In genomic region chr1:248857201-248857600, GRCh38 we compare ENCODE assay signal across 8 cellular contexts. TPM values are rescaled to one million over a fixed set of nuclear protein-coding genes. Genes with fewer than 3 reads are reported as not detected.
A peak's percentile ranks its signal among the peaks of the same experiment; 100 is the strongest.
DNase-seq lines count a peak whose midpoint lies in the region; ATAC-seq and TF ChIP-seq lines count a peak whose summit lies in the region.

No MANE protein-coding gene starts in this region.

- H3K36me3 ChIP-seq in PC-3 (ENCODE audit: low read depth, low read length) (peaks cover 28% of the 10 kb centered on the region), endodermal cell (ENCODE audit: control insufficient read depth, insufficient read depth, low read length) (peaks cover 29% of the 10 kb centered on the region), rectal smooth muscle tissue (ENCODE audit: control insufficient read depth, insufficient read depth, low read length) (peaks cover 6% of the 10 kb centered on the region)

- H3K9ac ChIP-seq in PC-3 (ENCODE audit: low read length): peak overlapping the region; percentile 88
- H3K9ac ChIP-seq in endodermal cell (ENCODE audit: extremely low read depth, low read length, poor library complexity, severe bottlenecking): no peak overlapping the region
- no peak overlapping the region for H3K9ac ChIP-seq in rectal smooth muscle tissue (ENCODE audit: low read length)

- H3K27me3 ChIP-seq in PC-3 (ENCODE audit: low read length): no peaks in the 10 kb centered on the region
- H3K27me3 ChIP-seq in endodermal cell (ENCODE audit: control insufficient read depth, insufficient read depth, low read length, poor library complexity, severe bottlenecking): peaks cover 22% of the 10 kb centered on the region
- no peaks in the 10 kb centered on the region for H3K27me3 ChIP-seq in rectal smooth muscle tissue (ENCODE audit: control insufficient read depth, insufficient read depth, low read length)

- peak overlapping the region; percentile 91; the same call in 1 of the 2 replicates for H2AFZ ChIP-seq in PC-3 (ENCODE audit: low read length)

- peak overlapping the region; percentile 89 for H3K4me2 ChIP-seq in PC-3 (ENCODE audit: low read length)

- H3K9me3 Mint-ChIP-seq in endodermal cell: no peaks in the 10 kb centered on the region

- TF ChIP-seq CTCF in PC-3 (conservative IDR thresholded peaks at IDR 0.05; ENCODE audit: low read depth, low read length): no peak
- TF ChIP-seq CTCF in endodermal cell (conservative IDR thresholded peaks at IDR 0.05): no peak

- H3K4me1 ChIP-seq in PC-3 (ENCODE audit: insufficient read depth, low read length) (peaks cover 30% of the 10 kb centered on the region), endodermal cell (ENCODE audit: control insufficient read depth, insufficient read depth, low read length) (no peaks in the 10 kb centered on the region), rectal smooth muscle tissue (ENCODE audit: control insufficient read depth, insufficient read depth, low read length) (peaks cover 9% of the 10 kb centered on the region)

- POLR2A ChIA-PET in PC-3 (lab: Charles Lee; ENCODE audit: unreplicated experiment): no interaction called here

- DNase-seq in DMS53 (lab: John Stamatoyannopoulos, UW) (peak; percentile 25), DMS53 treated with DMSO at 0.1 percent for 48 hours (lab: John Stamatoyannopoulos, UW; ENCODE audit: unreplicated experiment) (no peak), PC-3 (no peak), endodermal cell (peak; percentile 45), 8988T (no peak), DMS114 treated with DMSO at 0.1 percent for 48 hours (lab: John Stamatoyannopoulos, UW; ENCODE audit: unreplicated experiment) (no peak), NCI-H187 (lab: John Stamatoyannopoulos, UW) (no peak)

- H3K27me3 Mint-ChIP-seq in endodermal cell (ENCODE audit: insufficient read depth): peaks cover 23% of the 10 kb centered on the region

- peaks cover 31% of the 10 kb centered on the region for H3K79me2 ChIP-seq in PC-3 (ENCODE audit: low read length)

- peak overlapping the region; percentile 76 for H3K4me3 Mint-ChIP-seq in endodermal cell

- no peaks in the 10 kb centered on the region for H3F3A ChIP-seq in PC-3 (ENCODE audit: low read length, unreplicated experiment)

- H4K20me1 ChIP-seq in PC-3 (ENCODE audit: low read length): no peaks in the 10 kb centered on the region

- WGBS in endodermal cell (ENCODE audit: insufficient coverage in 1 of 2, insufficient read length in 1 of 2), 2 experiments: 91% methylated on average over 6 of the region's 7 CpGs; no CpG with 5 or more reads in 1 of the 2 experiments

- CTCF ChIA-PET in PC-3 (lab: Charles Lee): no interaction called here

- no peak overlapping the region for H3K27ac ChIP-seq in PC-3 (ENCODE audit: low read length)
- H3K27ac ChIP-seq in endodermal cell (ENCODE audit: low read depth, low read length): no peak overlapping the region
- H3K27ac ChIP-seq in rectal smooth muscle tissue (ENCODE audit: low read depth, low read length): no peak overlapping the region

- intact Hi-C loops in PC-3 (cut with micrococcal nuclease): no loop called here

- H3K27ac Mint-ChIP-seq in endodermal cell: no peak overlapping the region

- H3K4me1 Mint-ChIP-seq in endodermal cell: peaks cover 10% of the 10 kb centered on the region

- H3K4me3 ChIP-seq in PC-3 (ENCODE audit: low read length) (peak overlapping the region; percentile 75), endodermal cell (ENCODE audit: low read length) (peak overlapping the region; percentile 84), rectal smooth muscle tissue (ENCODE audit: low read length) (peak overlapping the region; percentile 92)

- ATAC-seq in PC-3: no peak

- no peaks in the 10 kb centered on the region for H3K9me2 ChIP-seq in PC-3 (replicated peaks; ENCODE audit: low read length)

- H3K9me3 ChIP-seq in PC-3 (ENCODE audit: low read length) (no peaks in the 10 kb centered on the region), endodermal cell (ENCODE audit: control insufficient read depth, low read length) (no peaks in the 10 kb centered on the region)

- peaks cover 26% of the 10 kb centered on the region for H3K36me3 Mint-ChIP-seq in endodermal cell (ENCODE audit: low read depth)

- no TSS peak for BruUV-seq in PC-3 (replicated peaks; lab: Mats Ljungman, UMichigan)

RNA-seq across cellular contexts. Expression of gene ZNF692, which starts 1.7 kb away (rescaled TPM):
- 71.9 and 85.4 TPM in 2 replicates for total RNA-seq in PC-3 (2014; rRNA removed)
- 10 to 100 TPM; 47.6 to 50.3 TPM for total RNA-seq in endodermal cell
- polyA plus RNA-seq in endodermal cell (2013, experiment 1 of 2): 79.3 TPM
- 69.4 TPM for polyA plus RNA-seq in endodermal cell (2013, experiment 2 of 2)

RNA-seq across cellular contexts. Expression of gene ZNF672, which starts 19.2 kb away (rescaled TPM):
- total RNA-seq in PC-3 (2014; rRNA removed): 83.9 and 89.4 TPM in 2 replicates
- 10 to 100 TPM; 33.6 to 40.5 TPM for total RNA-seq in endodermal cell
- 26.2 TPM for polyA plus RNA-seq in endodermal cell (2013, experiment 1 of 2)
- 25.0 TPM for polyA plus RNA-seq in endodermal cell (2013, experiment 2 of 2)

RNA-seq across cellular contexts. Expression of gene SH3BP5L, which starts 31.5 kb away (rescaled TPM):
- 63.5 and 70.6 TPM in 2 replicates for total RNA-seq in PC-3 (2014; rRNA removed)
- total RNA-seq in endodermal cell: 10 to 100 TPM; 27.2 to 30.2 TPM
- 19.6 TPM for polyA plus RNA-seq in endodermal cell (2013, experiment 1 of 2)
- 19.0 TPM for polyA plus RNA-seq in endodermal cell (2013, experiment 2 of 2)

RNA-seq across cellular contexts. Expression of gene PGBD2, which starts 48.8 kb away (rescaled TPM):
- total RNA-seq in PC-3 (2014; rRNA removed) (6.5 and 9.2 TPM in 2 replicates), endodermal cell (1 to 10 TPM; 4.8 to 7.5 TPM)
- polyA plus RNA-seq in endodermal cell (2013, experiment 1 of 2): 6.7 TPM
- 5.4 TPM for polyA plus RNA-seq in endodermal cell (2013, experiment 2 of 2)

Comparison
In these comparisons a context has a peak if more than half of its experiments do, and no peak if none do; other contexts are left out.
1. DNase-seq: peak in DMS53 (single experiment) and endodermal cell (single experiment); none in DMS53 treated with DMSO at 0.1 percent for 48 hours (single experiment), PC-3 (single experiment), 8988T (single experiment), DMS114 treated with DMSO at 0.1 percent for 48 hours (single experiment) and NCI-H187 (0 of 2).
2. Peak in every context shown above with its lines, with median percentiles within 50 percentile points of each other: H3K4me3 ChIP-seq.